ENCODE assay signal across 29 cellular contexts in genomic region chr9:137832191-137832700, GRCh38. TPM values are rescaled to one million over a fixed set of nuclear protein-coding genes. Genes with fewer than 3 reads are reported as not detected.
"Had no signal": no experiment of that assay in that cellular context is flagged by ENCODE, and none has a peak within 500 bp of the region (broad histone marks: within the 10 kb centered on the region; RNA-seq: fewer than 3 reads in every experiment).

No MANE protein-coding gene starts in this region.

- ATAC-seq: activated CD4-positive, alpha-beta T cell treated with anti-CD3 and anti-CD28 coated beads for 36 hours; activated naive CD4-positive, alpha-beta T cell treated with anti-CD3 and anti-CD28 coated beads, Interleukin-2, amount 50 U/mL, for 72 hours; activated T-cell treated with anti-CD3 and anti-CD28 coated beads, Interleukin-2, amount 50 U/mL, for 72 hours; foreskin keratinocyte; gastrocnemius medialis; heart left ventricle; T-helper 17 cell had no signal

- H3K9me3 ChIP-seq: ascending aorta, esophagus muscularis mucosa, gastrocnemius medialis, heart left ventricle had no signal

- DNase-seq: activated CD4-positive, alpha-beta memory T cell treated with anti-CD3 and anti-CD28 coated beads, Interleukin-2, amount 10 ng/mL, durations not matched to agents 7 days and 5 days; activated CD4-positive, alpha-beta T cell treated with anti-CD3 and anti-CD28 coated beads for 36 hours; activated CD4-positive, alpha-beta T cell treated with anti-CD3 and anti-CD28 coated beads, Interleukin-2, amount 10 ng/mL, durations not matched to agents 7 days and 5 days; activated CD4-positive, alpha-beta T cell treated with anti-CD3 and anti-CD28 coated beads, Interleukin-2, amount 50 U/mL, for 4 hours; activated CD4-positive, CD25-positive, alpha-beta regulatory T cell; activated CD4-positive, CD25-positive, alpha-beta regulatory T cell treated with anti-CD3 and anti-CD28 coated beads, Interleukin-2, amount 50 U/mL, for 72 hours; activated CD8-positive, alpha-beta memory T cell treated with anti-CD3 and anti-CD28 coated beads, Interleukin-2, amount 50 U/mL, for 48 hours; activated gamma-delta T cell; activated naive CD4-positive, alpha-beta T cell; activated naive CD4-positive, alpha-beta T cell treated with anti-CD3 and anti-CD28 coated beads, Interleukin-2, amount 10 ng/mL, durations not matched to agents 7 days and 5 days; activated naive CD8-positive, alpha-beta T cell treated with anti-CD3 and anti-CD28 coated beads, Interleukin-2, amount 10 ng/mL, durations not matched to agents 7 days and 5 days; activated T-cell treated with anti-CD3 and anti-CD28 coated beads for 4 hours; activated T-cell treated with anti-CD3 and anti-CD28 coated beads, Interleukin-2, amount 50 U/mL, for 24 hours; activated T-cell treated with anti-CD3 and anti-CD28 coated beads, Interleukin-2, amount 50 U/mL, for 72 hours; dorsolateral prefrontal cortex; effector memory CD4-positive, alpha-beta T cell; endodermal cell; foreskin keratinocyte; gastrocnemius medialis; glutamatergic neuron; heart left ventricle; T-helper 1 cell; T-helper 17 cell; T1000 had no signal

- H3K27me3 ChIP-seq: ascending aorta, dorsolateral prefrontal cortex, esophagus muscularis mucosa, foreskin keratinocyte, gastrocnemius medialis, heart left ventricle had no signal

- H3K27ac ChIP-seq: ascending aorta, coronary artery, esophagus muscularis mucosa, foreskin keratinocyte, gastrocnemius medialis, heart left ventricle had no signal

- H3K4me3 ChIP-seq: ascending aorta, coronary artery, dorsolateral prefrontal cortex, esophagus muscularis mucosa, gastrocnemius medialis, heart left ventricle had no signal

- H3K4me1 ChIP-seq: ascending aorta, esophagus muscularis mucosa, foreskin keratinocyte, gastrocnemius medialis, heart left ventricle had no signal

- FAIRE-seq: bronchial epithelial cell had no signal

RNA-seq across cellular contexts. Expression of gene CACNA1B, which starts 45.3 kb away (rescaled TPM):
- total RNA-seq: activated CD4-positive, alpha-beta memory T cell treated with anti-CD3 and anti-CD28 coated beads, Interleukin-2, amount 10 ng/mL, durations not matched to agents 7 days and 5 days; activated CD4-positive, alpha-beta T cell treated with anti-CD3 and anti-CD28 coated beads, Interleukin-2, amount 10 ng/mL, durations not matched to agents 7 days and 5 days; activated naive CD8-positive, alpha-beta T cell treated with anti-CD3 and anti-CD28 coated beads, Interleukin-2, amount 10 ng/mL, durations not matched to agents 7 days and 5 days; ascending aorta; bronchial epithelial cell had no signal
